Comparison of ENCODE assay signal across 15 cellular contexts in genomic region chr4:150251752-150252190, GRCh38.
A peak's percentile ranks its signal among the peaks of the same experiment; 100 is the strongest.
DNase-seq lines count a peak whose midpoint lies in the region; ATAC-seq and TF ChIP-seq lines count a peak whose summit lies in the region.
"Had no signal": no experiment of that assay in that cellular context is flagged by ENCODE, and none has a peak within 500 bp of the region (broad histone marks: within the 10 kb centered on the region; RNA-seq: fewer than 3 reads in every experiment).

No MANE protein-coding gene starts in this region.

- WGBS in mesodermal cell (ENCODE audit: insufficient coverage in 2 of 2), 2 experiments = 56 to 77% methylated on average over 4 to 6 of the region's 7 CpGs
- 77% methylated on average over 7 of the region's 7 CpGs for WGBS in smooth muscle cell (ENCODE audit: low lambda C conversion rate)

- H3K27me3 ChIP-seq in dorsolateral prefrontal cortex = no peaks in the 10 kb centered on the region
- no peaks in the 10 kb centered on the region for H3K27me3 ChIP-seq in smooth muscle cell (ENCODE audit: low read depth)
- H3K27me3 ChIP-seq: ovary had no signal

- intact Hi-C loops in dorsolateral prefrontal cortex (cut with DNase I) = no loop called here

- H3K4me1 Mint-ChIP-seq in HFFc6 (ENCODE audit: low read depth) = peaks cover 30% of the 10 kb centered on the region

- H3K9me3 ChIP-seq in mesodermal cell (ENCODE audit: control insufficient read depth, low read length) (no peaks in the 10 kb centered on the region), smooth muscle cell (replicated peaks; ENCODE audit: low read depth) (no peaks in the 10 kb centered on the region)
- H3K9me3 ChIP-seq: ovary had no signal

- DNase-seq in Ammon's horn (ENCODE audit: low spot score) (peak; percentile 53), HFFc6 (no peak), dorsolateral prefrontal cortex (no peak), NCI-H2107 (lab: John Stamatoyannopoulos, UW) (no peak), smooth muscle cell (lab: John Stamatoyannopoulos, UW; ENCODE audit: unreplicated experiment) (no peak)
- DNase-seq in stimulated activated CD4-positive, alpha-beta T cell treated with anti-CD3 and anti-CD28 coated beads, Interleukin-2, amount 100 ng/mL, for 48 hours = no peak
- DNase-seq: activated CD4-positive, alpha-beta T cell treated with anti-CD3 and anti-CD28 coated beads for 1 hour; amniotic stem cell; dermis blood vessel endothelial cell; mammary epithelial cell; NCI-H2081; NCI-H774; ovary had no signal

- peak overlapping the region; percentile 81; the same call in 1 of the 2 replicates for H3K27ac Mint-ChIP-seq in HFFc6

- H3K4me3 ChIP-seq in dorsolateral prefrontal cortex = no peak overlapping the region
- no peak overlapping the region for H3K4me3 ChIP-seq in mesodermal cell (ENCODE audit: extremely low read depth, insufficient read depth, low read length, poor library complexity, severe bottlenecking)
- H3K4me3 ChIP-seq in smooth muscle cell = no peak overlapping the region
- H3K4me3 ChIP-seq: ovary had no signal

- no peaks in the 10 kb centered on the region for H3F3A ChIP-seq in smooth muscle cell (ENCODE audit: low read depth)

- peaks cover 59% of the 10 kb centered on the region for H3K27me3 Mint-ChIP-seq in HFFc6 (ENCODE audit: insufficient read depth)

- no peak overlapping the region for H3K4me2 ChIP-seq in smooth muscle cell

- H3K9ac ChIP-seq in smooth muscle cell (ENCODE audit: low read depth) = no peak overlapping the region

- H3K9me3 Mint-ChIP-seq in HFFc6 = peaks cover 19% of the 10 kb centered on the region

- no peak for ATAC-seq in GM21737 (IDR thresholded peaks at IDR 0.05; ENCODE audit: unreplicated experiment)

- H3K4me3 Mint-ChIP-seq in HFFc6 = peak overlapping the region; percentile 75; the same call in 1 of the 2 replicates

- H4K20me1 ChIP-seq in smooth muscle cell (ENCODE audit: low read depth) = no peaks in the 10 kb centered on the region

- H3K4me1 ChIP-seq in mesodermal cell (ENCODE audit: control insufficient read depth, insufficient read depth, low read length, poor library complexity, severe bottlenecking) (peaks cover 3% of the 10 kb centered on the region), smooth muscle cell (ENCODE audit: low read depth) (no peaks in the 10 kb centered on the region)

- no peaks in the 10 kb centered on the region for H3K36me3 ChIP-seq in mesodermal cell (ENCODE audit: control insufficient read depth, insufficient read depth, low read length)
- no peaks in the 10 kb centered on the region for H3K36me3 ChIP-seq in smooth muscle cell (ENCODE audit: low read depth)
- H3K36me3 ChIP-seq: ovary had no signal

- peak overlapping the region in 42 of 59 donors; percentile 2 to 82 (median 51) for H3K27ac ChIP-seq in dorsolateral prefrontal cortex
- peak overlapping the region; percentile 46 for H3K27ac ChIP-seq in mesodermal cell (ENCODE audit: low read depth, low read length, severe bottlenecking)
- H3K27ac ChIP-seq in smooth muscle cell (ENCODE audit: low read depth) = no peak overlapping the region
- H3K27ac ChIP-seq: ovary had no signal

- H3K36me3 Mint-ChIP-seq in HFFc6 (ENCODE audit: low read depth) = peaks cover 69% of the 10 kb centered on the region

- TF ChIP-seq CTCF in HFFc6 (IDR thresholded peaks at IDR 0.05) (no peak), dorsolateral prefrontal cortex (IDR thresholded peaks at IDR 0.05 in 54 of 56, conservative IDR thresholded peaks at IDR 0.05 in 2 of 56; ENCODE audit: low read depth in 1 of 56, partially characterized antibody in 56 of 56) (no peak), smooth muscle cell (IDR thresholded peaks at IDR 0.05; ENCODE audit: borderline replicate concordance, insufficient read depth, poor library complexity, severe bottlenecking) (no peak)

- no peak overlapping the region for H2AFZ ChIP-seq in smooth muscle cell (ENCODE audit: low read depth)

- H3K79me2 ChIP-seq in smooth muscle cell (ENCODE audit: low read depth) = no peaks in the 10 kb centered on the region
